18 cellular contexts compared by ENCODE assay signal in genomic region chr12:100044266-100044665, GRCh38. TPM values are rescaled to one million over a fixed set of nuclear protein-coding genes. Genes with fewer than 3 reads are reported as not detected.
DNase-seq lines count a peak whose midpoint lies in the region; ATAC-seq, FAIRE-seq and TF ChIP-seq lines count a peak whose summit lies in the region.
"Had no signal": no experiment of that assay in that cellular context is flagged by ENCODE, and none has a peak within 500 bp of the region (broad histone marks: within the 10 kb centered on the region; RNA-seq: fewer than 3 reads in every experiment).

No MANE protein-coding gene starts in this region.

- no peak for TF ChIP-seq CTCF in SK-N-SH (IDR thresholded peaks at IDR 0.05)
- TF ChIP-seq CTCF in endothelial cell of umbilical vein (IDR thresholded peaks at IDR 0.05; ENCODE audit: extremely low read depth in 1 of 2, insufficient read depth in 1 of 2, low read depth in 1 of 2, low read length in 2 of 2) = no peak

- no peak for TF ChIP-seq RAD21 in SK-N-SH (IDR thresholded peaks at IDR 0.05; ENCODE audit: low read length)

- H3K36me3 ChIP-seq in SK-N-SH (replicated peaks in 1 of 2; ENCODE audit: control insufficient read depth in 1 of 2, insufficient read depth in 2 of 2, low read length in 1 of 2) (peaks cover 21 to 52% of the 10 kb centered on the region in 2 experiments), endothelial cell of umbilical vein (ENCODE audit: control insufficient read depth in 2 of 2, extremely low read depth in 1 of 2, insufficient read depth in 2 of 2, low read length in 2 of 2) (no peaks in the 10 kb centered on the region)

- no peak for TF ChIP-seq EP300 in SK-N-SH (IDR thresholded peaks at IDR 0.05; ENCODE audit: borderline replicate concordance in 1 of 2, low read depth in 1 of 2, low read length in 1 of 2)

- H3K27me3 Mint-ChIP-seq in activated T-helper 2 cell treated with anti-CD3 and anti-CD28 coated beads, Interferon-gamma antibody, Interleukin-2, Interleukin-4, amounts not matched to agents 10 μg/mL and 5 μg/mL and 100 μg/mL, durations not matched to agents 14 hours and 24 hours and 36 hours (ENCODE audit: low read depth) = no peaks in the 10 kb centered on the region
- H3K27me3 Mint-ChIP-seq: CD8-positive, alpha-beta memory T cell had no signal

- no peaks in the 10 kb centered on the region for H3K9me3 ChIP-seq in SK-N-SH
- H3K9me3 ChIP-seq in endothelial cell of umbilical vein (replicated peaks; ENCODE audit: control insufficient read depth, insufficient read depth, low read length) = no peaks in the 10 kb centered on the region
- H3K9me3 ChIP-seq: Caco-2 had no signal

- FAIRE-seq in endothelial cell of umbilical vein (lab: Jason Lieb, UNC) = peak; percentile 60
- no peak for FAIRE-seq in RCC 7860 (lab: Jason Lieb, UNC)
- FAIRE-seq: H1 had no signal

- no peaks in the 10 kb centered on the region for H3K79me2 ChIP-seq in SK-N-SH (ENCODE audit: insufficient read depth)
- H3K79me2 ChIP-seq in endothelial cell of umbilical vein (ENCODE audit: control insufficient read depth, insufficient read depth, low read length) = no peaks in the 10 kb centered on the region

- peak overlapping the region; percentile 13 for H3K27ac Mint-ChIP-seq in activated T-helper 2 cell treated with anti-CD3 and anti-CD28 coated beads, Interferon-gamma antibody, Interleukin-2, Interleukin-4, amounts not matched to agents 10 μg/mL and 5 μg/mL and 100 μg/mL, durations not matched to agents 14 hours and 24 hours and 36 hours

- no peak overlapping the region for H3K4me3 Mint-ChIP-seq in activated T-helper 2 cell treated with anti-CD3 and anti-CD28 coated beads, Interferon-gamma antibody, Interleukin-2, Interleukin-4, amounts not matched to agents 10 μg/mL and 5 μg/mL and 100 μg/mL, durations not matched to agents 14 hours and 24 hours and 36 hours (ENCODE audit: low read depth)
- H3K4me3 Mint-ChIP-seq: CD8-positive, alpha-beta memory T cell had no signal

- H3K4me3 ChIP-seq in SK-N-SH (ENCODE audit: low read depth in 2 of 2, low read length in 1 of 2) (no peak overlapping the region), endothelial cell of umbilical vein (replicated peaks in 1 of 3; ENCODE audit: insufficient read depth in 1 of 3, low read depth in 1 of 3, low read length in 3 of 3) (no peak overlapping the region)
- H3K4me3 ChIP-seq: BLaER1 had no signal

- H3K9me2 ChIP-seq in SK-N-SH = no peaks in the 10 kb centered on the region

- 88% methylated on average over 3 of the region's 3 CpGs for WGBS in SK-N-SH (ENCODE audit: low lambda C conversion rate)

- H3K4me1 ChIP-seq in SK-N-SH (ENCODE audit: control insufficient read depth in 1 of 2, insufficient read depth in 2 of 2, low read depth in 1 of 2, low read length in 1 of 2) = no peaks in the 10 kb centered on the region
- H3K4me1 ChIP-seq in endothelial cell of umbilical vein (ENCODE audit: control insufficient read depth, extremely low read depth, insufficient read depth, low read length) = no peaks in the 10 kb centered on the region
- H3K4me1 ChIP-seq: BLaER1, Caco-2 had no signal

- H3K4me2 ChIP-seq in SK-N-SH = no peak overlapping the region
- H3K4me2 ChIP-seq in endothelial cell of umbilical vein (ENCODE audit: insufficient read depth, low read length) = no peak overlapping the region
- H3K4me2 ChIP-seq: BLaER1 had no signal

- no peak for TF ChIP-seq POLR2A in endothelial cell of umbilical vein (IDR thresholded peaks at IDR 0.05; ENCODE audit: low read depth, low read length)

- DNase-seq in SK-N-SH (no peak), OCI-M1 (lab: John Stamatoyannopoulos, UW) (peak; percentile 62), endothelial cell of umbilical vein (ENCODE audit: low read depth, low spot score) (peak; percentile 1), RCC 7860 (ENCODE audit: low spot score) (no peak), kidney tubule cell (ENCODE audit: low spot score) (no peak)
- DNase-seq in activated T-helper 2 cell treated with anti-CD3 and anti-CD28 coated beads, Interferon-gamma antibody, Interleukin-2, Interleukin-4, amounts not matched to agents 10 μg/mL and 5 μg/mL and 100 μg/mL, durations not matched to agents 14 hours and 24 hours and 36 hours (ENCODE audit: low spot score) = no peak
- DNase-seq: 8988T; AML-193; Caco-2; CD8-positive, alpha-beta memory T cell; DMS53; GF-D8; HCEC 1CT had no signal

- H3K9me1 ChIP-seq in endothelial cell of umbilical vein (replicated peaks; ENCODE audit: control insufficient read depth, extremely low read depth, insufficient read depth, low read length) = no peaks in the 10 kb centered on the region

- no peaks in the 10 kb centered on the region for H3F3A ChIP-seq in SK-N-SH (replicated peaks; ENCODE audit: insufficient read depth)

- H4K20me1 ChIP-seq in SK-N-SH (ENCODE audit: insufficient read depth) (no peaks in the 10 kb centered on the region), endothelial cell of umbilical vein (replicated peaks; ENCODE audit: control insufficient read depth, extremely low read depth, insufficient read depth, low read length) (no peaks in the 10 kb centered on the region)
- H4K20me1 ChIP-seq: BLaER1 had no signal

- ATAC-seq in SK-N-SH treated with all-trans-retinoic acid at 6 μM for 48 hours (no peak; the same call in 2 of the 3 replicates), HG03135 (IDR thresholded peaks at IDR 0.05; ENCODE audit: unreplicated experiment) (no peak)

- no peaks in the 10 kb centered on the region for H3K9me3 Mint-ChIP-seq in activated T-helper 2 cell treated with anti-CD3 and anti-CD28 coated beads, Interferon-gamma antibody, Interleukin-2, Interleukin-4, amounts not matched to agents 10 μg/mL and 5 μg/mL and 100 μg/mL, durations not matched to agents 14 hours and 24 hours and 36 hours

- no peak overlapping the region for H2AFZ ChIP-seq in SK-N-SH (ENCODE audit: low read depth)
- no peak overlapping the region for H2AFZ ChIP-seq in endothelial cell of umbilical vein (ENCODE audit: low read depth, low read length)

- dilution Hi-C loops in endothelial cell of umbilical vein (cut with MboI; ENCODE audit: extremely low pct_ligation_motif_present, low sequenced_read_pairs) = no loop called here

- intact Hi-C loops in activated T-helper 2 cell treated with anti-CD3 and anti-CD28 coated beads, Interferon-gamma antibody, Interleukin-2, Interleukin-4, amounts not matched to agents 10 μg/mL and 5 μg/mL and 100 μg/mL, durations not matched to agents 14 hours and 24 hours and 36 hours (cut with micrococcal nuclease) = no loop called here
- intact Hi-C loops in endothelial cell of umbilical vein (cut with micrococcal nuclease) = no loop called here

- H3K4me1 Mint-ChIP-seq in activated T-helper 2 cell treated with anti-CD3 and anti-CD28 coated beads, Interferon-gamma antibody, Interleukin-2, Interleukin-4, amounts not matched to agents 10 μg/mL and 5 μg/mL and 100 μg/mL, durations not matched to agents 14 hours and 24 hours and 36 hours (ENCODE audit: low read depth) = peaks cover 27% of the 10 kb centered on the region

- CTCF ChIA-PET in SK-N-SH (lab: Yijun Ruan, JAX) (no interaction called here), endothelial cell of umbilical vein (lab: Charles Lee) (interaction anchor here (1.6 kb wide), 1 partner anchor 12 kb away, joined by 3 read pairs; no protein-coding TSS in a partner anchor)

- H3K9ac ChIP-seq in SK-N-SH = no peak overlapping the region
- H3K9ac ChIP-seq in endothelial cell of umbilical vein (replicated peaks; ENCODE audit: extremely low read depth, insufficient read depth, low read length) = no peak overlapping the region
- H3K9ac ChIP-seq: BLaER1 had no signal

- POLR2A ChIA-PET in SK-N-SH (lab: Yijun Ruan, JAX) = no interaction called here
- POLR2A ChIA-PET in endothelial cell of umbilical vein (lab: Charles Lee) = no interaction called here

- H3K27ac ChIP-seq in SK-N-SH (ENCODE audit: low read depth in 2 of 2, low read length in 1 of 2) = no peak overlapping the region
- no peak overlapping the region for H3K27ac ChIP-seq in endothelial cell of umbilical vein (ENCODE audit: insufficient read depth, low read depth, low read length)
- H3K27ac ChIP-seq: BLaER1, HL-60 had no signal

- no peaks in the 10 kb centered on the region for H3K27me3 ChIP-seq in SK-N-SH (ENCODE audit: insufficient read depth)
- no peaks in the 10 kb centered on the region for H3K27me3 ChIP-seq in endothelial cell of umbilical vein (ENCODE audit: control insufficient read depth in 2 of 2, insufficient read depth in 2 of 2, low read length in 2 of 2)
- H3K27me3 ChIP-seq: BLaER1 had no signal

- BruUV-seq in endothelial cell of umbilical vein (replicated peaks; lab: Mats Ljungman, UMichigan) = no TSS peak

- peaks cover 84% of the 10 kb centered on the region for H3K36me3 Mint-ChIP-seq in activated T-helper 2 cell treated with anti-CD3 and anti-CD28 coated beads, Interferon-gamma antibody, Interleukin-2, Interleukin-4, amounts not matched to agents 10 μg/mL and 5 μg/mL and 100 μg/mL, durations not matched to agents 14 hours and 24 hours and 36 hours (ENCODE audit: low read depth)

TF ChIP-seq in SK-N-SH, 30 proteins besides CTCF, POLR2A, EP300 and RAD21 (continues in another document):
- TF ChIP-seq EZH2phosphoT487 (IDR thresholded peaks at IDR 0.05; ENCODE audit: borderline replicate concordance, low read depth) (no peak), TEAD4 (IDR thresholded peaks at IDR 0.05; ENCODE audit: borderline replicate concordance, insufficient read depth) (no peak)

TF ChIP-seq in SK-N-SH treated with all-trans-retinoic acid at 6 μM for 48 hours, 23 proteins besides CTCF, POLR2A, EP300 and RAD21:
- TF ChIP-seq TCF4 (CRISPR knock-in tag; IDR thresholded peaks at IDR 0.05; ENCODE audit: borderline replicate concordance) = no peak
- no peak for TF ChIP-seq BACH2 (CRISPR knock-in tag; IDR thresholded peaks at IDR 0.05; ENCODE audit: borderline replicate concordance)

TF ChIP-seq in endothelial cell of umbilical vein, 7 proteins besides CTCF, POLR2A, EP300 and RAD21:
- no peak for TF ChIP-seq FOS (IDR thresholded peaks at IDR 0.05; ENCODE audit: borderline replicate concordance, insufficient read depth, low read length)

RNA-seq across cellular contexts. Expression of gene ANKS1B, which starts 59.5 kb away (rescaled TPM):
- polyA plus RNA-seq in SK-N-SH (2012; rRNA removed) (1.8 and 2.3 TPM in 2 replicates), endothelial cell of umbilical vein (0.15 TPM in 1 of 2 replicates, not detected in the other)
- 1.8 and 1.9 TPM in 2 replicates for polyA plus RNA-seq in SK-N-SH (2012; cell fraction: cytosol; rRNA removed)
- polyA plus RNA-seq in SK-N-SH (2012; cell fraction: nucleus; rRNA removed) = 2.0 and 3.9 TPM in 2 replicates
- total RNA-seq in activated T-helper 2 cell treated with anti-CD3 and anti-CD28 coated beads, Interferon-gamma antibody, Interleukin-2, Interleukin-4, amounts not matched to agents 10 μg/mL and 5 μg/mL and 100 μg/mL, durations not matched to agents 14 hours and 24 hours and 36 hours = 0.76 and 1.0 TPM in 2 replicates
- total RNA-seq in endothelial cell of umbilical vein = 0.38 and 0.42 TPM in 2 replicates
- polyA plus RNA-seq in endothelial cell of umbilical vein (2011; cell fraction: cytosol; rRNA removed) = 0.06 TPM in 1 of 2 replicates, not detected in the other
- 0.16 and 0.50 TPM in 2 replicates for polyA plus RNA-seq in endothelial cell of umbilical vein (2011; cell fraction: nucleus; rRNA removed)
- polyA plus RNA-seq in endothelial cell of umbilical vein (2012) = 0.17 and 0.75 TPM in 2 replicates
- 0.64 and 0.85 TPM in 2 replicates for polyA minus RNA-seq in endothelial cell of umbilical vein
- not detected for polyA minus RNA-seq in endothelial cell of umbilical vein (2011; cell fraction: cytosol; rRNA and poly(A)+ RNA removed)
- polyA minus RNA-seq in endothelial cell of umbilical vein (2011; cell fraction: nucleus; rRNA and poly(A)+ RNA removed) = 1.7 and 3.8 TPM in 2 replicates
- polyA plus RNA-seq: CD8-positive, alpha-beta memory T cell had no signal

Comparison
In these comparisons a context has a peak if more than half of its experiments do, and no peak if none do; other contexts are left out.
1. DNase-seq: peak in OCI-M1 (single experiment) and endothelial cell of umbilical vein (single experiment); none in SK-N-SH (single experiment), activated T-helper 2 cell treated with anti-CD3 and anti-CD28 coated beads, Interferon-gamma antibody, Interleukin-2, Interleukin-4, amounts not matched to agents 10 μg/mL and 5 μg/mL and 100 μg/mL, durations not matched to agents 14 hours and 24 hours and 36 hours (single experiment), RCC 7860 (single experiment) and kidney tubule cell (single experiment).